2 cellular contexts compared by ENCODE assay signal in the genomic region with DNA sequence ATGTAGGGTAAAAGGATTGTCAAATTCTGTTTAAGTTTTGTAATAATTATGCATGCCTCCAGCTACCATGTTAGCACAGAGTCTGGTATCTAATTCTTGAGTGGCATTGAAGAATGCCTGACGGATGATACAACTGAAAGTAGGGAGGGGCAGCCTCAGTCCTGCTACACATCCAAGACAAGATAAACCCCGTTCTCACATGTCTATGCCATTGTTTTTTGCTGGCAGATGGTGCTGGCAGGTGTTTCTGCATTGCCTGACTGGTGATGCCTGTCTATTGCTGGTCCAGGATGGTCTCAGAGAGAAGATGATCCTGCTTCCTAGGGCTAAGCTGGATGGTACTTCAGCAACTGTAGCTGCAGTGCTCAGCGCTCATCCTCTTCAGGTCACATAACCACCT.
TF ChIP-seq lines count a peak whose summit lies in the region.

No MANE protein-coding gene starts in this region.

TF ChIP-seq in SK-N-SH, 30 proteins besides CTCF, POLR2A, EP300 and RAD21 (continued from another document):
- TF ChIP-seq, protein P1, sequence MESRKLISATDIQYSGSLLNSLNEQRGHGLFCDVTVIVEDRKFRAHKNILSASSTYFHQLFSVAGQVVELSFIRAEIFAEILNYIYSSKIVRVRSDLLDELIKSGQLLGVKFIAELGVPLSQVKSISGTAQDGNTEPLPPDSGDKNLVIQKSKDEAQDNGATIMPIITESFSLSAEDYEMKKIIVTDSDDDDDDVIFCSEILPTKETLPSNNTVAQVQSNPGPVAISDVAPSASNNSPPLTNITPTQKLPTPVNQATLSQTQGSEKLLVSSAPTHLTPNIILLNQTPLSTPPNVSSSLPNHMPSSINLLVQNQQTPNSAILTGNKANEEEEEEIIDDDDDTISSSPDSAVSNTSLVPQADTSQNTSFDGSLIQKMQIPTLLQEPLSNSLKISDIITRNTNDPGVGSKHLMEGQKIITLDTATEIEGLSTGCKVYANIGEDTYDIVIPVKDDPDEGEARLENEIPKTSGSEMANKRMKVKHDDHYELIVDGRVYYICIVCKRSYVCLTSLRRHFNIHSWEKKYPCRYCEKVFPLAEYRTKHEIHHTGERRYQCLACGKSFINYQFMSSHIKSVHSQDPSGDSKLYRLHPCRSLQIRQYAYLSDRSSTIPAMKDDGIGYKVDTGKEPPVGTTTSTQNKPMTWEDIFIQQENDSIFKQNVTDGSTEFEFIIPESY (IDR thresholded peaks at IDR 0.05; ENCODE audit: borderline replicate concordance, low read depth), result no peak

TF ChIP-seq in SK-N-SH treated with all-trans-retinoic acid at 6 μM for 48 hours, 23 proteins besides CTCF, POLR2A, EP300 and RAD21 (continued from another document):
- no peak for TF ChIP-seq SNAI2 (CRISPR knock-in tag; IDR thresholded peaks at IDR 0.05)
- no peak for TF ChIP-seq ZFP30 (CRISPR knock-in tag; IDR thresholded peaks at IDR 0.05)
- no peak for TF ChIP-seq OSR1 (CRISPR knock-in tag; IDR thresholded peaks at IDR 0.05)
- TF ChIP-seq RARB (CRISPR knock-in tag; IDR thresholded peaks at IDR 0.05), result no peak
- TF ChIP-seq TCF4 (CRISPR knock-in tag; IDR thresholded peaks at IDR 0.05; ENCODE audit: borderline replicate concordance), result no peak
- TF ChIP-seq CSDC2 (CRISPR knock-in tag; IDR thresholded peaks at IDR 0.05), result no peak
- TF ChIP-seq ZNF565 (CRISPR knock-in tag; conservative IDR thresholded peaks at IDR 0.05; ENCODE audit: low read depth), result no peak
- no peak for TF ChIP-seq GLIS3 (CRISPR knock-in tag; IDR thresholded peaks at IDR 0.05)
